Comparison of ENCODE assay signal across 25 cellular contexts in the genomic region with DNA sequence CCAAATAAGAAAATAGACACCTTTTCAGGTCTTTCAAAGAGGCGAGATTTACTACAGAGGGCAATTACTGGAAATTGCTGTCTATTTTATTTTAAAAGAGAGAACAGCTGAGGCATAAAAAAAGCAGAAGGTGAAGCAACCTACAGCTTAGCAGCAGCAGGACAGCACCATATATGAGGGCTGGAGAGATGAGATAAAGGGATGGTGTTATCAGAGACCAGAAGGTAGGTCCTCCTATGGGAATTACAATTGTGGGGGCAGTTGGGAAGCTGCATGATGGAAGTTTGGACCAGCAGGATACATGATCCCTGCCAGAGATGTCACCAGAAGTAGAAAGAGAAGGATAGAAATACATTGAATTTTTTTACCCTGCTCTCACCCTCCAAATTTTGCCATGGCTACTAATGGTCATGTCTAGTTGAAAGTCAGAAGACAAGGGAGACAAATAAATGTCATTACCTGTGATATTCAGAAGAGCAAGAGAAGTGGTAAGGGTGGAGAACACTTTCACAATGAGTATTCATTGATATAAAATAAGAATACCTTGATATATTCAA.
"Had no signal": no experiment of that assay in that cellular context is flagged by ENCODE, and none has a peak within 500 bp of the region (broad histone marks: within the 10 kb centered on the region; RNA-seq: fewer than 3 reads in every experiment).

No MANE protein-coding gene starts in this region.

- H3K9ac ChIP-seq: KMS-11 had no signal

- H3K4me1 ChIP-seq: body of pancreas, breast epithelium had no signal

- H3K27ac ChIP-seq: body of pancreas, breast epithelium, coronary artery, KMS-11, SJCRH30, SK-N-MC had no signal

- H3K36me3 ChIP-seq: breast epithelium had no signal

- DNase-seq: activated CD4-positive, alpha-beta T cell treated with anti-CD3 and anti-CD28 coated beads for 1 hour; activated CD4-positive, alpha-beta T cell treated with anti-CD3 and anti-CD28 coated beads for 48 hours; activated CD8-positive, alpha-beta T cell treated with anti-CD3 and anti-CD28 coated beads for 36 hours; activated gamma-delta T cell; activated naive CD4-positive, alpha-beta T cell treated with Interleukin-2 at 50 U/mL for 16 hours; activated naive CD8-positive, alpha-beta T cell treated with anti-CD3 and anti-CD28 coated beads, Interleukin-2, amount 10 ng/mL, durations not matched to agents 7 days and 5 days; activated T-cell treated with anti-CD3 and anti-CD28 coated beads, Interleukin-2, amount 50 U/mL, for 24 hours; amygdala; body of pancreas; NCI-H1092 treated with DMSO at 0.1 percent for 48 hours; NCI-H1417; NCI-H1694; NCI-H2081 treated with DMSO at 0.1 percent for 48 hours; NCI-H226; NCI-H446 treated with DMSO at 0.1 percent for 48 hours; NCI-H524; NCI-H774; SHP77; SJCRH30 had no signal

- H3K27me3 ChIP-seq: body of pancreas, breast epithelium, SJCRH30 had no signal

- H3K4me3 ChIP-seq: body of pancreas, breast epithelium, coronary artery, SJCRH30, SK-N-MC had no signal

- FAIRE-seq: astrocyte, TTC549 had no signal

- H3K4me2 ChIP-seq: KMS-11 had no signal
